In the genomic region with DNA sequence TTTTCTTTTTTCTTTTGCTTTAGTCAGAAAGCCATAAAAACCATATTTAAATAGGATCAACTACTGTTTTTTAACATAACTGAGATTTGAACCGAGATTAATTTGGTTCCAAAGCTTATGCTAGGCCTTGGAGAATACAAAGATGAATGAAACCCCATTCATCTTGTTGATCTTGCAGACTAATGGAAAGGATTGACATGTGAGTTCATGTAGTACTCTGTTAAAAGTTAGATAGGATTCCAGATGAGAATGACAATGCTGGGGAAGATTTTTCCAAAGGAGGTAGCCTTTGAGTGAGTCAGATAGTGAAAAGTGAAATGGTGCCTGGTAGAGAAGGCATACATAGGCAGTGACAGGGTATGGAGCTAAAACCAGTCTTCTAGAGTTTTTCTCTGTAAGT, we compare ENCODE assay signal across 29 cellular contexts.
"Had no signal": no experiment of that assay in that cellular context is flagged by ENCODE, and none has a peak within 500 bp of the region (broad histone marks: within the 10 kb centered on the region; RNA-seq: fewer than 3 reads in every experiment).

No MANE protein-coding gene starts in this region.

- H3K9me3 Mint-ChIP-seq: natural killer cell; nephron; neural progenitor cell; stimulated activated memory B cell treated with anti-CD40 and anti-IgM and Interleukin-4, amounts not matched to agents 10 μg/mL and 1 μg/mL and 100 μg/mL, for 72 hours; stimulated activated naive CD8-positive, alpha-beta T cell treated with anti-CD3 and anti-CD28 coated beads, Interleukin-15, amount 100 ng/mL, for 72 hours; type B pancreatic cell had no signal

- H3K4me3 ChIP-seq: neural progenitor cell, ovary, psoas muscle, right lobe of liver, sigmoid colon, suprapubic skin, testis, tibial artery, transverse colon, upper lobe of right lung, uterus had no signal

- H3K36me3 ChIP-seq: ovary, uterus had no signal

- H3K27ac ChIP-seq: neural progenitor cell, ovary, parathyroid adenoma, psoas muscle, right lobe of liver, sigmoid colon, suprapubic skin, testis, tibial artery, transverse colon, upper lobe of right lung, uterus had no signal

- H2AFZ ChIP-seq: neural progenitor cell, parathyroid adenoma had no signal

- ATAC-seq: natural killer cell; psoas muscle; right cardiac atrium; right lobe of liver; stimulated activated memory B cell treated with anti-CD40 and anti-IgM and Interleukin-4, amounts not matched to agents 10 μg/mL and 1 μg/mL and 100 μg/mL, for 72 hours; stimulated activated naive CD8-positive, alpha-beta T cell treated with anti-CD3 and anti-CD28 coated beads, Interleukin-15, amount 100 ng/mL, for 72 hours; stimulated activated naive CD8-positive, alpha-beta T cell treated with anti-CD3 and anti-CD28 coated beads, Interleukin-15, Interleukin-2, amounts not matched to agents 100 U/mL and 50 U/mL, for 24 hours; upper lobe of right lung had no signal

- H3K9me3 ChIP-seq: ovary, psoas muscle, right lobe of liver, sigmoid colon, suprapubic skin, testis, tibial artery, transverse colon, upper lobe of right lung, uterus had no signal

- H3K4me3 Mint-ChIP-seq: natural killer cell; nephron; neural progenitor cell; stimulated activated memory B cell treated with anti-CD40 and anti-IgM and Interleukin-4, amounts not matched to agents 10 μg/mL and 1 μg/mL and 100 μg/mL, for 72 hours; stimulated activated naive CD8-positive, alpha-beta T cell treated with anti-CD3 and anti-CD28 coated beads, Interleukin-15, amount 100 ng/mL, for 72 hours; type B pancreatic cell had no signal

- H3K4me2 ChIP-seq: neural progenitor cell had no signal

- H3K27ac Mint-ChIP-seq: natural killer cell; nephron; neural progenitor cell; progenitor cell of endocrine pancreas; stimulated activated memory B cell treated with anti-CD40 and anti-IgM and Interleukin-4, amounts not matched to agents 10 μg/mL and 1 μg/mL and 100 μg/mL, for 72 hours; type B pancreatic cell had no signal

- H3K4me1 Mint-ChIP-seq: nephron; neural progenitor cell; stimulated activated naive CD8-positive, alpha-beta T cell treated with anti-CD3 and anti-CD28 coated beads, Interleukin-15, amount 100 ng/mL, for 72 hours had no signal

- DNase-seq: natural killer cell; occipital lobe; ovary; posterior cingulate gyrus; psoas muscle; right cardiac atrium; right lobe of liver; sigmoid colon; small intestine; stimulated activated CD4-positive, alpha-beta T cell treated with anti-CD3 and anti-CD28 coated beads, Interleukin-15, amount 100 ng/mL, for 24 hours; stimulated activated CD4-positive, alpha-beta T cell treated with anti-CD3 and anti-CD28 coated beads, Interleukin-4, amount 100 ng/mL, for 1 hour; stimulated activated CD4-positive, alpha-beta T cell treated with anti-CD3 and anti-CD28 coated beads, Interleukin-4, amount 100 ng/mL, for 4 hours; stimulated activated CD8-positive, alpha-beta memory T cell treated with anti-CD3 and anti-CD28 coated beads, Interleukin-4, amount 100 ng/mL, for 48 hours; stimulated activated naive CD4-positive, alpha-beta T cell; stimulated activated naive CD8-positive, alpha-beta T cell treated with anti-CD3 and anti-CD28 coated beads, Interleukin-15, amount 100 ng/mL, for 72 hours; stimulated activated naive CD8-positive, alpha-beta T cell treated with anti-CD3 and anti-CD28 coated beads, Interleukin-15, Interleukin-2, amounts not matched to agents 100 U/mL and 50 U/mL, for 24 hours; substantia nigra; testis; tibial artery; transverse colon; upper lobe of right lung; uterus had no signal

- H3K9ac ChIP-seq: neural progenitor cell, parathyroid adenoma had no signal

- FAIRE-seq: small intestine had no signal

- H3K27me3 ChIP-seq: neural progenitor cell, ovary, right lobe of liver, sigmoid colon, suprapubic skin, testis, tibial artery, transverse colon, upper lobe of right lung, uterus had no signal

- H3K4me1 ChIP-seq: neural progenitor cell, parathyroid adenoma, right lobe of liver, sigmoid colon, testis, upper lobe of right lung, uterus had no signal

- H3K27me3 Mint-ChIP-seq: progenitor cell of endocrine pancreas; stimulated activated memory B cell treated with anti-CD40 and anti-IgM and Interleukin-4, amounts not matched to agents 10 μg/mL and 1 μg/mL and 100 μg/mL, for 72 hours; stimulated activated naive CD8-positive, alpha-beta T cell treated with anti-CD3 and anti-CD28 coated beads, Interleukin-15, amount 100 ng/mL, for 72 hours; type B pancreatic cell had no signal
